ENCODE assay signal across 24 cellular contexts in the genomic region with DNA sequence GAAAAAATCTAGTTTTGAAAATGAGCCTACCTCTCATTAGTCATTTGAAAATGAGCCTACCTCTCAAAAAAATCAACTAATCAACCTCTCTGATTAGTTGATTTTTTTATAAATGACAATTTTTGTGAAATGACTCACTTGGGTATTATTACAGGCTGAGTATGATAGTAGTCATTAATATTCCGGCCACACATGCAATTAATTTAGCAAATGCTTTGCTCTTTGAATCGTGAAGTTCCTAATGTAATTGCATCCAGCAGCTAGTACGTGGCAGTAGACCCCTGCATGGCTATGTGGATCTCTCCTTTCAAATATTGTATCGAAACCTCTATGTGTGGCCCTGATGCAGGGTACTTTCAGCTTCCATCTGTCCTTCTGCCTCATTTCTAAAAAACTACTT.
DNase-seq lines count a peak whose midpoint lies in the region; FAIRE-seq and TF ChIP-seq lines count a peak whose summit lies in the region.
"Had no signal": no experiment of that assay in that cellular context is flagged by ENCODE, and none has a peak within 500 bp of the region (broad histone marks: within the 10 kb centered on the region; RNA-seq: fewer than 3 reads in every experiment).

No MANE protein-coding gene starts in this region.

- H3K4me1 ChIP-seq in CD8-positive, alpha-beta memory T cell (ENCODE audit: insufficient read depth, low read length): no peaks in the 10 kb centered on the region
- H3K4me1 ChIP-seq: A549 had no signal

- H3K27ac Mint-ChIP-seq in HFFc6 (peak overlapping the region; percentile 69), endothelial cell (ENCODE audit: unreplicated experiment) (no peak overlapping the region)
- no peak overlapping the region for H3K27ac Mint-ChIP-seq in CD8-positive, alpha-beta memory T cell
- H3K27ac Mint-ChIP-seq: CD4-positive, alpha-beta memory T cell had no signal

- peak; percentile 45 for DNase-seq in EH (ENCODE audit: low read depth)
- peak; percentile 29 for DNase-seq in HFFc6
- DNase-seq in bronchial epithelial cell (ENCODE audit: low read depth): peak; percentile 27
- DNase-seq in left kidney (ENCODE audit: low read depth, low spot score): peak; percentile 11
- no peak for DNase-seq in endothelial cell (ENCODE audit: low spot score)
- no peak for DNase-seq in NCI-H774 (lab: John Stamatoyannopoulos, UW)
- DNase-seq in CD8-positive, alpha-beta memory T cell: no peak
- DNase-seq in NCI-H2081 treated with DMSO at 0.1 percent for 48 hours (lab: John Stamatoyannopoulos, UW): no peak
- DNase-seq: CD4-positive, alpha-beta memory T cell; DND-41; MG63; NCI-H1048; NCI-H1436; NCI-H1930; NCI-H226; NCI-H524; NCI-H82; SW 1271 had no signal

- CTCF ChIA-PET in CD8-positive, alpha-beta memory T cell (lab: Charles Lee): interaction anchor here (1.0 kb wide), 1 partner anchor 29 kb away, joined by 3 read pairs; no protein-coding TSS in a partner anchor

- no peak overlapping the region for H3K27ac ChIP-seq in CD8-positive, alpha-beta memory T cell (ENCODE audit: low read depth, low read length)
- H3K27ac ChIP-seq: A549; BLaER1 treated with 17β-estradiol and CSF1 and Interleukin-3, amounts not matched to agents 10 nM and 100 nM had no signal

- no peaks in the 10 kb centered on the region for H3K36me3 Mint-ChIP-seq in HFFc6 (ENCODE audit: low read depth)
- H3K36me3 Mint-ChIP-seq in endothelial cell (ENCODE audit: low read depth, unreplicated experiment): no peaks in the 10 kb centered on the region
- no peaks in the 10 kb centered on the region for H3K36me3 Mint-ChIP-seq in CD8-positive, alpha-beta memory T cell
- H3K36me3 Mint-ChIP-seq: CD4-positive, alpha-beta memory T cell had no signal

- H3K4me3 ChIP-seq in bronchial epithelial cell (ENCODE audit: low read depth, low read length): no peak overlapping the region
- no peak overlapping the region for H3K4me3 ChIP-seq in CD8-positive, alpha-beta memory T cell (ENCODE audit: low read length)
- H3K4me3 ChIP-seq: A549; BLaER1 treated with 17β-estradiol and CSF1 and Interleukin-3, amounts not matched to agents 10 nM and 100 nM; MG63 had no signal

- H3K36me3 ChIP-seq in bronchial epithelial cell (ENCODE audit: control insufficient read depth, insufficient read depth, low read length): no peaks in the 10 kb centered on the region
- H3K36me3 ChIP-seq in CD8-positive, alpha-beta memory T cell (ENCODE audit: insufficient read depth, low read length): no peaks in the 10 kb centered on the region
- H3K36me3 ChIP-seq: BLaER1 treated with 17β-estradiol and CSF1 and Interleukin-3, amounts not matched to agents 10 nM and 100 nM; MG63 had no signal

- TF ChIP-seq CTCF in HFFc6 (IDR thresholded peaks at IDR 0.05) (no peak), bronchial epithelial cell (IDR thresholded peaks at IDR 0.05; ENCODE audit: insufficient read depth, low read length, severe bottlenecking) (no peak), endothelial cell (IDR thresholded peaks at IDR 0.05; ENCODE audit: unreplicated experiment) (no peak)

- H3K4me3 Mint-ChIP-seq in HFFc6 (peak overlapping the region; percentile 60), endothelial cell (ENCODE audit: unreplicated experiment) (no peak overlapping the region)
- no peak overlapping the region for H3K4me3 Mint-ChIP-seq in CD8-positive, alpha-beta memory T cell
- H3K4me3 Mint-ChIP-seq: CD4-positive, alpha-beta memory T cell had no signal

- H3K4me1 Mint-ChIP-seq in HFFc6 (ENCODE audit: low read depth) (peaks cover 47% of the 10 kb centered on the region), endothelial cell (ENCODE audit: unreplicated experiment) (no peaks in the 10 kb centered on the region)
- no peaks in the 10 kb centered on the region for H3K4me1 Mint-ChIP-seq in CD8-positive, alpha-beta memory T cell
- H3K4me1 Mint-ChIP-seq: CD4-positive, alpha-beta memory T cell had no signal

- H3K27me3 ChIP-seq in bronchial epithelial cell (ENCODE audit: control insufficient read depth, insufficient read depth, low read length): no peaks in the 10 kb centered on the region
- H3K27me3 ChIP-seq in CD8-positive, alpha-beta memory T cell (ENCODE audit: insufficient read depth, low read length, poor library complexity, severe bottlenecking): no peaks in the 10 kb centered on the region
- H3K27me3 ChIP-seq: BLaER1 treated with 17β-estradiol and CSF1 and Interleukin-3, amounts not matched to agents 10 nM and 100 nM; MG63 had no signal

- H3K9me3 Mint-ChIP-seq in HFFc6 (no peaks in the 10 kb centered on the region), endothelial cell (ENCODE audit: unreplicated experiment) (no peaks in the 10 kb centered on the region)
- H3K9me3 Mint-ChIP-seq in CD8-positive, alpha-beta memory T cell: peaks cover 0 to 11% (median 3%) of the 10 kb centered on the region in 5 donors

- H3K27me3 Mint-ChIP-seq in HFFc6 (ENCODE audit: insufficient read depth): no peaks in the 10 kb centered on the region
- no peaks in the 10 kb centered on the region for H3K27me3 Mint-ChIP-seq in endothelial cell (ENCODE audit: unreplicated experiment)
- no peaks in the 10 kb centered on the region for H3K27me3 Mint-ChIP-seq in CD8-positive, alpha-beta memory T cell
- H3K27me3 Mint-ChIP-seq: CD4-positive, alpha-beta memory T cell had no signal

- no peaks in the 10 kb centered on the region for H3K9me3 ChIP-seq in CD8-positive, alpha-beta memory T cell (ENCODE audit: low read length)
- H3K9me3 ChIP-seq: A549; BLaER1 treated with 17β-estradiol and CSF1 and Interleukin-3, amounts not matched to agents 10 nM and 100 nM; MG63 had no signal

- POLR2A ChIA-PET in CD8-positive, alpha-beta memory T cell (lab: Charles Lee): no interaction called here

- no peak for FAIRE-seq in bronchial epithelial cell (lab: Jason Lieb, UNC)
- FAIRE-seq: A549, G401.6, GM19239, H1, RCC 7860 had no signal

Comparison
In these comparisons a context has a peak if more than half of its experiments do, and no peak if none do; other contexts are left out.
1. DNase-seq: peak in EH (single experiment), HFFc6 (single experiment), bronchial epithelial cell (single experiment) and left kidney (single experiment); none in endothelial cell (single experiment), NCI-H774 (single experiment), CD8-positive, alpha-beta memory T cell (0 of 5) and NCI-H2081 treated with DMSO at 0.1 percent for 48 hours (single experiment).